ENCODE assay signal across 1 cellular context in genomic region chr18:22432672-22433137, GRCh38.
TF ChIP-seq lines count a peak whose summit lies in the region.

No MANE protein-coding gene starts in this region.

TF ChIP-seq in K562, 482 proteins besides CTCF, POLR2A, EP300 and RAD21 (continued from another document):
- no peak for TF ChIP-seq ZNF165 (CRISPR knock-in tag; IDR thresholded peaks at IDR 0.05; ENCODE audit: borderline replicate concordance)
- TF ChIP-seq ZBTB17 (CRISPR knock-in tag; IDR thresholded peaks at IDR 0.05): peak; percentile 78
- TF ChIP-seq ZBTB40 (IDR thresholded peaks at IDR 0.05): peak; percentile 44; the same call in 1 of the 2 replicates
- TF ChIP-seq ZBTB40 (CRISPR knock-in tag; IDR thresholded peaks at IDR 0.05): no peak
- peak; percentile 82 for TF ChIP-seq CREM (IDR thresholded peaks at IDR 0.05; ENCODE audit: low read depth)
- no peak for TF ChIP-seq ZNF518B (CRISPR knock-in tag; IDR thresholded peaks at IDR 0.05)
- TF ChIP-seq ZBTB12 (CRISPR knock-in tag; IDR thresholded peaks at IDR 0.05): peak; percentile 44
- peak; percentile 68 for TF ChIP-seq DPF2 (IDR thresholded peaks at IDR 0.05)
- TF ChIP-seq MNT (conservative IDR thresholded peaks at IDR 0.05): peak in 1 of 2 experiments; percentile 37; a peak in 1 of 4 replicates
- peak; percentile 47; the same call in 1 of the 2 replicates for TF ChIP-seq SMARCE1 (IDR thresholded peaks at IDR 0.05)
- TF ChIP-seq POLR2B (IDR thresholded peaks at IDR 0.05; ENCODE audit: low read depth, partially characterized antibody): no peak
- 0 out of 2 replicates have a peak, but pooled peaks have one; percentile 10 for TF ChIP-seq TAL1 (IDR thresholded peaks at IDR 0.05)
- TF ChIP-seq ZNF174 (CRISPR knock-in tag; IDR thresholded peaks at IDR 0.05): no peak
- no peak for TF ChIP-seq SRSF7 (optimal IDR thresholded peaks at IDR 0.05; ENCODE audit: low read depth, low read length)
- 0 out of 2 replicates have a peak, but pooled peaks have one; percentile 18 for TF ChIP-seq ZNF766 (CRISPR knock-in tag; conservative IDR thresholded peaks at IDR 0.05)
- no peak for TF ChIP-seq ZBTB33 (CRISPR knock-in tag; IDR thresholded peaks at IDR 0.05)
- TF ChIP-seq ZC3H11A (IDR thresholded peaks at IDR 0.05; ENCODE audit: low read depth, low read length): no peak
- TF ChIP-seq EWSR1 (IDR thresholded peaks at IDR 0.05; ENCODE audit: borderline replicate concordance, low read depth, partially characterized antibody): no peak
- TF ChIP-seq TRIM28 (IDR thresholded peaks at IDR 0.05): no peak
- peak; percentile 61; the same call in 1 of the 2 replicates for TF ChIP-seq HMBOX1 (IDR thresholded peaks at IDR 0.05)
- no peak for TF ChIP-seq KDM1A (IDR thresholded peaks at IDR 0.05)
- no peak for TF ChIP-seq ATF1 (CRISPR knock-in tag; IDR thresholded peaks at IDR 0.05)
- peak; percentile 58; the same call in 1 of the 2 replicates for TF ChIP-seq ATF1 (tag; IDR thresholded peaks at IDR 0.05)
- TF ChIP-seq ATF7 (IDR thresholded peaks at IDR 0.05): peak; percentile 77; the same call in 1 of the 2 replicates
- peak; percentile 45; the same call in 1 of the 2 replicates for TF ChIP-seq ZNF175 (CRISPR knock-in tag; IDR thresholded peaks at IDR 0.05; ENCODE audit: low read depth)
- TF ChIP-seq MTA2 (IDR thresholded peaks at IDR 0.05; ENCODE audit: low read depth): no peak
- TF ChIP-seq HDAC2 (IDR thresholded peaks at IDR 0.05): 0 out of 2 replicates have a peak, but pooled peaks have one; percentile 38
- TF ChIP-seq CXXC5 (CRISPR knock-in tag; IDR thresholded peaks at IDR 0.05): peak; percentile 39; the same call in 1 of the 2 replicates
- no peak for TF ChIP-seq ZNF740 (CRISPR knock-in tag; IDR thresholded peaks at IDR 0.05)
- no peak for TF ChIP-seq ZNF740 (tag; IDR thresholded peaks at IDR 0.05)
